20 cellular contexts compared by ENCODE assay signal in the genomic region with DNA sequence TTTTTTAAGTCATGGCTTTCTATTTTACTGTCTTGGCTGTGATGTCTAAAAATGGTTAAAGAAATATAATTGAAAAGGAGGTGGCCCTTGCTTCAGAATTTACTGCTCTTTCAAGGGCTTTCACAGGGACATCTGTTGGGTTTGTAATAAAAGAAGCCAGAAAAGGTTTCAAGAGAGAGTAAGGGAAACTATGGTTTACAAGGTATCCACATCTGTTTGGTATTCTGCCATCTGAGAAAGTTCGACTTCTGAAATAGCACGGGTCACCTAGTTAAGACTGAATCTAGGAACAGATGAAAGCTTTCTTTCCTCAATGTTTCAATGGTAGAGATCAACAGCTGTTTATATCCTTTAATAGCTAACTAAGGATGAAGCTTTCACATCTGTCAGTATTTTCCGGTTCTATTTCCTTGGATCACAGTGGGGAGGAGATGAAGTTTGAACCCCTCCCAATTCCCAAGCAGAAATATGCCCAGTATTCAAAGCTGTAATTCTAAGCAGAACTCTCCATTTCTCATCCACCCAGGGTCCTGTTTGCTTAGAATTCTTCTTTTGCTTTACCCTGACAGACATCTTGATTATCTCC.
DNase-seq lines count a peak whose midpoint lies in the region; ATAC-seq and TF ChIP-seq lines count a peak whose summit lies in the region.
"Had no signal": no experiment of that assay in that cellular context is flagged by ENCODE, and none has a peak within 500 bp of the region (broad histone marks: within the 10 kb centered on the region; RNA-seq: fewer than 3 reads in every experiment).

No MANE protein-coding gene starts in this region.

- H3K9me2 ChIP-seq in MM.1S (replicated peaks; ENCODE audit: insufficient read depth, low read length) = no peaks in the 10 kb centered on the region

- H3F3A ChIP-seq in MM.1S (ENCODE audit: insufficient read depth, low read length) = 0 out of 2 replicates have a peak, but pooled peaks cover 4% of the 10 kb centered on the region

- peak; percentile 47 for ATAC-seq in GM18909 (IDR thresholded peaks at IDR 0.05; ENCODE audit: poor library complexity, unreplicated experiment)
- no peak for ATAC-seq in GM18519 (IDR thresholded peaks at IDR 0.05; ENCODE audit: low FRiP score, unreplicated experiment)
- ATAC-seq: left lung had no signal

- H3K4me3 ChIP-seq in MM.1S (ENCODE audit: low read length) = no peak overlapping the region
- H3K4me3 ChIP-seq in esophagus muscularis mucosa = no peak overlapping the region
- H3K4me3 ChIP-seq: adrenal gland, cardiac muscle cell, left lung had no signal

- TF ChIP-seq CTCF in MM.1S (IDR thresholded peaks at IDR 0.05; ENCODE audit: low read length) (no peak), esophagus muscularis mucosa (IDR thresholded peaks at IDR 0.05) (no peak)

- H3K79me2 ChIP-seq in MM.1S (ENCODE audit: low read length) = no peaks in the 10 kb centered on the region

- no peaks in the 10 kb centered on the region for H3K9me3 ChIP-seq in MM.1S (replicated peaks; ENCODE audit: insufficient read depth, low read length)
- no peaks in the 10 kb centered on the region for H3K9me3 ChIP-seq in esophagus muscularis mucosa
- H3K9me3 ChIP-seq: adrenal gland, left lung had no signal

- no peak overlapping the region for H3K9ac ChIP-seq in MM.1S (ENCODE audit: low read length)

- no peaks in the 10 kb centered on the region for H4K20me1 ChIP-seq in MM.1S (ENCODE audit: insufficient read depth, low read length)

- H3K27ac ChIP-seq in MM.1S (ENCODE audit: low read length) (no peak overlapping the region), esophagus muscularis mucosa (replicated peaks in 1 of 4) (no peak overlapping the region), substantia nigra (ENCODE audit: low read depth, low read length, poor library complexity, severe bottlenecking) (peak overlapping the region; percentile 33)
- H3K27ac ChIP-seq: adrenal gland, cardiac muscle cell, left lung, RWPE1 had no signal

- no peak for TF ChIP-seq EP300 in esophagus muscularis mucosa (IDR thresholded peaks at IDR 0.05)

- H3K4me1 ChIP-seq in MM.1S (ENCODE audit: low read length) = no peaks in the 10 kb centered on the region
- H3K4me1 ChIP-seq in esophagus muscularis mucosa = peaks cover 0 to 18% (median 0%) of the 10 kb centered on the region in 4 donors
- H3K4me1 ChIP-seq: adrenal gland, left lung had no signal

- H3K36me3 ChIP-seq in MM.1S (replicated peaks; ENCODE audit: insufficient read depth, low read length) (no peaks in the 10 kb centered on the region), esophagus muscularis mucosa (peaks cover 4 to 10% (median 7%) of the 10 kb centered on the region in 4 donors)
- H3K36me3 ChIP-seq: adrenal gland, cardiac muscle cell, left lung had no signal

- no peak overlapping the region for H2AFZ ChIP-seq in MM.1S (ENCODE audit: low read length)

- H3K27me3 ChIP-seq in MM.1S (replicated peaks; ENCODE audit: insufficient read depth, low read length) (no peaks in the 10 kb centered on the region), esophagus muscularis mucosa (no peaks in the 10 kb centered on the region)
- H3K27me3 ChIP-seq: adrenal gland, cardiac muscle cell, left lung had no signal

- DNase-seq in MM.1S (peak; percentile 33), esophagus muscularis mucosa (ENCODE audit: extremely low spot score) (peak; percentile 31), substantia nigra (lab: John Stamatoyannopoulos, UW) (no peak), AG20443 (ENCODE audit: low spot score) (no peak)
- DNase-seq in activated CD8-positive, alpha-beta memory T cell treated with anti-CD3 and anti-CD28 coated beads, Interleukin-2, amount 50 U/mL, for 4 hours = no peak
- DNase-seq in activated CD4-positive, alpha-beta T cell treated with anti-CD3 and anti-CD28 coated beads, Interleukin-2, amount 50 U/mL, for 48 hours = no peak
- DNase-seq: activated CD4-positive, alpha-beta T cell treated with anti-CD3 and anti-CD28 coated beads, Interleukin-2, amount 10 ng/mL, durations not matched to agents 24 days and 14 days; activated CD8-positive, alpha-beta memory T cell treated with anti-CD3 and anti-CD28 coated beads, Interleukin-2, amount 50 U/mL, for 48 hours; activated effector memory CD4-positive, alpha-beta T cell treated with Interleukin-2 at 50 U/mL for 16 hours; adrenal gland; EL; KBM-7; left lung; NCI-H1930; NCI-H446 treated with DMSO at 0.1 percent for 48 hours; stimulated activated CD4-positive, alpha-beta T cell treated with anti-CD3 and anti-CD28 coated beads, Interleukin-12 subunit alpha, Interleukin-12 subunit beta, amount 100 ng/mL, for 4 hours had no signal

- H3K4me2 ChIP-seq in MM.1S (ENCODE audit: low read depth, low read length) = no peak overlapping the region

- WGBS in esophagus muscularis mucosa = 64% methylated on average over 3 of the region's 3 CpGs

- TF ChIP-seq POLR2A in esophagus muscularis mucosa (IDR thresholded peaks at IDR 0.05; ENCODE audit: low read depth) = no peak

- intact Hi-C loops in esophagus muscularis mucosa (cut with DNase I) = no loop called here

Comparison
In these comparisons a context has a peak if more than half of its experiments do, and no peak if none do; other contexts are left out.
1. DNase-seq: peak in MM.1S (single experiment) and esophagus muscularis mucosa (single experiment); none in substantia nigra (0 of 49), activated CD8-positive, alpha-beta memory T cell treated with anti-CD3 and anti-CD28 coated beads, Interleukin-2, amount 50 U/mL, for 4 hours (single experiment), activated CD4-positive, alpha-beta T cell treated with anti-CD3 and anti-CD28 coated beads, Interleukin-2, amount 50 U/mL, for 48 hours (0 of 2) and AG20443 (single experiment).